In the genomic region with DNA sequence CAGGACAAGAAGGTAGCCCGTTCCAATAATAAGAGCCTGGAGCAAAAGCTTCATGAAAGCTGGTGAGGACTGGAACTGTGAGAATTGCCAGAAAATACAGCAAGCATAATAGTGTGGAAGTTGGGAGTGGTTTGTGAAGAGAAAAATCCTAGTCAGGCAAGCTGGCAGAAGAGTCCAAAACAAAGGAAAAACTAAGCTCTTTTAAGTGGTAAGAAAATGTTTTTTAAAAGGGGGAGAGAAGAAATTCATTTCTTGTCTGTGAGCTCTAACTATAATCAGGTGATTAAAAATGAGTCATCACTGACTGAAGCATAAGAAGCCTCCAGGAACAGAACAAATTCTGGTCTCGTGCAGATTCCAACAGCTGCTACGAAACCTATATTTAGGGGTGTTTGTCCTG, we compare ENCODE assay signal across 17 cellular contexts.
DNase-seq lines count a peak whose midpoint lies in the region; ATAC-seq and TF ChIP-seq lines count a peak whose summit lies in the region.
"Had no signal": no experiment of that assay in that cellular context is flagged by ENCODE, and none has a peak within 500 bp of the region (broad histone marks: within the 10 kb centered on the region; RNA-seq: fewer than 3 reads in every experiment).

No MANE protein-coding gene starts in this region.

- CTCF ChIA-PET in RWPE1 (lab: Yijun Ruan, JAX): interaction anchor here (0.5 kb wide), 1 partner anchor 130 kb away, joined by 4 read pairs; no protein-coding TSS in a partner anchor

- no peak overlapping the region for H3K27ac ChIP-seq in RWPE1
- H3K27ac ChIP-seq in fibroblast of lung (ENCODE audit: insufficient read depth, low read length): no peak overlapping the region
- H3K27ac ChIP-seq: coronary artery, left lung had no signal

- POLR2A ChIA-PET in RWPE1 (lab: Yijun Ruan, JAX; ENCODE audit: low non-redundant PET): interaction anchor here (0.6 kb wide), 1 partner anchor 157 kb away, joined by 3 read pairs; no protein-coding TSS in a partner anchor

- H3K4me3 ChIP-seq in fibroblast of lung (replicated peaks in 1 of 4; ENCODE audit: control extremely low read depth in 1 of 4, insufficient read depth in 1 of 4, low read depth in 3 of 4, low read length in 4 of 4): no peak overlapping the region
- H3K4me3 ChIP-seq: coronary artery, left lung had no signal

- no peak overlapping the region for H2AFZ ChIP-seq in fibroblast of lung (ENCODE audit: low read length)

- no peaks in the 10 kb centered on the region for H3K4me1 ChIP-seq in fibroblast of lung (ENCODE audit: control insufficient read depth, extremely low read depth, insufficient read depth, low read length)
- H3K4me1 ChIP-seq: left lung had no signal

- no peak overlapping the region for H3K9ac ChIP-seq in fibroblast of lung (ENCODE audit: insufficient read depth, low read length)

- DNase-seq in GM03348 (ENCODE audit: low spot score): peak; percentile 15
- peak; percentile 55 for DNase-seq in RWPE1 (ENCODE audit: low spot score)
- DNase-seq in fibroblast of lung (ENCODE audit: low read depth in 2 of 2): peak; percentile 2 to 7
- DNase-seq in renal cortical epithelial cell (ENCODE audit: low read depth): peak; percentile 77
- DNase-seq in GDM1 (lab: John Stamatoyannopoulos, UW): no peak
- DNase-seq: DMS 273 treated with DMSO at 0.1 percent for 48 hours; hypothalamus; left lung; naive B cell; NCI-H524 treated with DMSO at 0.1 percent for 48 hours; posterior cingulate gyrus; stimulated activated naive CD8-positive, alpha-beta T cell treated with anti-CD3 and anti-CD28 coated beads, Interleukin-15, amount 100 ng/mL, for 72 hours; SW 1271 had no signal

- no peaks in the 10 kb centered on the region for H3K36me3 ChIP-seq in fibroblast of lung (ENCODE audit: control insufficient read depth, insufficient read depth, low read length)
- H3K36me3 ChIP-seq: left lung had no signal

- TF ChIP-seq CTCF in RWPE1 (conservative IDR thresholded peaks at IDR 0.05; ENCODE audit: low read depth): no peak
- TF ChIP-seq CTCF in fibroblast of lung (conservative IDR thresholded peaks at IDR 0.05 in 1 of 2, IDR thresholded peaks at IDR 0.05 in 1 of 2; ENCODE audit: low read depth in 1 of 2, low read length in 2 of 2): no peak

- no peaks in the 10 kb centered on the region for H4K20me1 ChIP-seq in fibroblast of lung (ENCODE audit: control insufficient read depth, extremely low read depth, insufficient read depth, low read length)

- ATAC-seq in GM21576 (IDR thresholded peaks at IDR 0.05; ENCODE audit: unreplicated experiment): no peak
- ATAC-seq in GM21528 (IDR thresholded peaks at IDR 0.05; ENCODE audit: low FRiP score, unreplicated experiment): no peak
- ATAC-seq: esophagus mucosa; left lung; stimulated activated naive CD8-positive, alpha-beta T cell treated with anti-CD3 and anti-CD28 coated beads, Interleukin-15, amount 100 ng/mL, for 72 hours had no signal

- H3K79me2 ChIP-seq in fibroblast of lung (ENCODE audit: control insufficient read depth, insufficient read depth, low read length): no peaks in the 10 kb centered on the region

- no peaks in the 10 kb centered on the region for H3K27me3 ChIP-seq in fibroblast of lung (ENCODE audit: control insufficient read depth, insufficient read depth, low read length)
- H3K27me3 ChIP-seq: left lung had no signal

- no peak overlapping the region for H3K4me2 ChIP-seq in fibroblast of lung (ENCODE audit: extremely low read depth, insufficient read depth, low read length)

- no peaks in the 10 kb centered on the region for H3K9me3 ChIP-seq in fibroblast of lung (ENCODE audit: control insufficient read depth, insufficient read depth, low read depth, low read length)
